Comparison of ENCODE assay signal across 8 cellular contexts in genomic region chr3:196915375-196915774, GRCh38.
"Had no signal": no experiment of that assay in that cellular context is flagged by ENCODE, and none has a peak within 500 bp of the region (broad histone marks: within the 10 kb centered on the region; RNA-seq: fewer than 3 reads in every experiment).

No MANE protein-coding gene starts in this region.

- DNase-seq: GM23248, GOT3, HFFc6, IMR-90 had no signal

- H3K9me3 ChIP-seq: HAP-1 had no signal

- H2AFZ ChIP-seq: GM23248 had no signal

- H3K27ac ChIP-seq: GM23248, HL-60 had no signal

- ATAC-seq: HCT116, K562 had no signal

- FAIRE-seq: K562 had no signal

- H3K4me3 ChIP-seq: GM23248, HAP-1, K562 had no signal

- H3K4me1 ChIP-seq: HAP-1 had no signal

- H3K9ac ChIP-seq: GM23248 had no signal
